In genomic region chr9:37575511-37575914, GRCh38 we compare ENCODE assay signal across 8 cellular contexts. TPM values are rescaled to one million over a fixed set of nuclear protein-coding genes. Genes with fewer than 3 reads are reported as not detected.
DNase-seq lines count a peak whose midpoint lies in the region; ATAC-seq and TF ChIP-seq lines count a peak whose summit lies in the region.

No MANE protein-coding gene starts in this region.

- peaks cover 2% of the 10 kb centered on the region for H3K27me3 Mint-ChIP-seq in nephron progenitor cell (ENCODE audit: low read depth, poor library complexity)

- H3K27ac ChIP-seq in HEK293 (ENCODE audit: extremely low read depth, low read depth, low read length): peak overlapping the region; percentile 46; the same call in 1 of the 2 replicates
- peak overlapping the region; percentile 82 to 89 for H3K27ac ChIP-seq in esophagus (ENCODE audit: low read depth in 2 of 2, low read length in 1 of 2)

- H3K4me1 ChIP-seq in HEK293 (ENCODE audit: control insufficient read depth, insufficient read depth, low read length) (peaks cover 5% of the 10 kb centered on the region; the same call in 1 of the 2 replicates), NT2/D1 (ENCODE audit: insufficient read depth, insufficient read length) (peaks cover 11% of the 10 kb centered on the region), esophagus (ENCODE audit: control insufficient read depth in 2 of 2, insufficient read depth in 2 of 2, low read length in 1 of 2) (no peaks in the 10 kb centered on the region)

- H3K4me3 ChIP-seq in HEK293 (ENCODE audit: low read depth, low read length) (peak overlapping the region; percentile 80), NT2/D1 (ENCODE audit: insufficient read length, low read depth) (peak overlapping the region; percentile 86), esophagus (ENCODE audit: low read depth in 1 of 2, low read length in 2 of 2) (peak overlapping the region; percentile 87 to 89)

- peak overlapping the region; percentile 92 for H3K27ac Mint-ChIP-seq in nephron progenitor cell

- no peak for DNase-seq in NT2/D1 (ENCODE audit: low read depth, low spot score)
- DNase-seq in nephron progenitor cell: no peak
- DNase-seq in stimulated activated CD4-positive, alpha-beta T cell treated with anti-CD3 and anti-CD28 coated beads, Interleukin-2, amount 100 ng/mL, for 24 hours: no peak
- no peak for DNase-seq in islet precursor cell
- DNase-seq in stimulated activated CD4-positive, alpha-beta T cell treated with anti-CD3 and anti-CD28 coated beads, Interleukin-4, amount 100 ng/mL, for 24 hours: no peak

- no peaks in the 10 kb centered on the region for H3K27me3 ChIP-seq in NT2/D1 (ENCODE audit: insufficient read depth, insufficient read length)
- H3K27me3 ChIP-seq in esophagus (ENCODE audit: control insufficient read depth in 1 of 2, insufficient read depth in 2 of 2, low read length in 2 of 2): no peaks in the 10 kb centered on the region

- H3K36me3 ChIP-seq in HEK293 (ENCODE audit: control insufficient read depth in 2 of 2, insufficient read depth in 1 of 2, low read length in 2 of 2) (peaks cover 0 to 12% of the 10 kb centered on the region in 2 experiments; a peak in 2 of 3 replicates), NT2/D1 (ENCODE audit: insufficient read depth, insufficient read length, low read length) (peaks cover 15% of the 10 kb centered on the region), esophagus (ENCODE audit: control insufficient read depth in 2 of 2, insufficient read depth in 2 of 2, low read length in 1 of 2) (peaks cover 0 to under 1% of the 10 kb centered on the region in 2 donors)

- CTCF ChIA-PET in HEK293 (lab: Yijun Ruan, JAX): interaction anchor here (0.6 to 1.7 kb wide), 6 partner anchors 14 to 211 kb away, joined by 3 to 7 read pairs (median 4); partner anchors contain the start of gene TOMM5

- POLR2A ChIA-PET in HEK293 (lab: Yijun Ruan, JAX): interaction anchor here (0.6 to 4.1 kb wide), 7 partner anchors 9 to 209 kb away, joined by 3 to 42 read pairs (median 8); partner anchors contain the start of genes EXOSC3, POLR1E, TOMM5 and ZBTB5

- peak overlapping the region; percentile 93 for H3K4me3 Mint-ChIP-seq in nephron progenitor cell

- H3K9me3 ChIP-seq in HEK293 (ENCODE audit: control insufficient read depth, insufficient read depth, low read depth, low read length) (no peaks in the 10 kb centered on the region), NT2/D1 (ENCODE audit: insufficient read depth, low read length) (no peaks in the 10 kb centered on the region), esophagus (ENCODE audit: control insufficient read depth in 2 of 2, insufficient read depth in 1 of 2, low read depth in 1 of 2, low read length in 1 of 2) (no peaks in the 10 kb centered on the region)

- H3K9ac ChIP-seq in NT2/D1 (ENCODE audit: insufficient read length, low read depth): peak overlapping the region; percentile 90

- peaks cover 18% of the 10 kb centered on the region for H3K36me3 Mint-ChIP-seq in nephron progenitor cell (ENCODE audit: low read depth)

- H3K4me1 Mint-ChIP-seq in nephron progenitor cell: peaks cover 54% of the 10 kb centered on the region

- no peaks in the 10 kb centered on the region for H3K9me3 Mint-ChIP-seq in nephron progenitor cell

- TF ChIP-seq CTCF in HEK293 (tag by site-specific recombination; IDR thresholded peaks at IDR 0.05) (no peak), nephron progenitor cell (IDR thresholded peaks at IDR 0.05) (no peak)

- WGBS in esophagus, 2 donors: 10 to 14% methylated on average over 5 of the region's 5 CpGs

- ATAC-seq in GM18499 (IDR thresholded peaks at IDR 0.05; ENCODE audit: insufficient read depth, unreplicated experiment): peak; percentile 45

TF ChIP-seq in HEK293, 187 proteins besides CTCF, POLR2A, EP300 and RAD21:
- TF ChIP-seq, protein P1, sequence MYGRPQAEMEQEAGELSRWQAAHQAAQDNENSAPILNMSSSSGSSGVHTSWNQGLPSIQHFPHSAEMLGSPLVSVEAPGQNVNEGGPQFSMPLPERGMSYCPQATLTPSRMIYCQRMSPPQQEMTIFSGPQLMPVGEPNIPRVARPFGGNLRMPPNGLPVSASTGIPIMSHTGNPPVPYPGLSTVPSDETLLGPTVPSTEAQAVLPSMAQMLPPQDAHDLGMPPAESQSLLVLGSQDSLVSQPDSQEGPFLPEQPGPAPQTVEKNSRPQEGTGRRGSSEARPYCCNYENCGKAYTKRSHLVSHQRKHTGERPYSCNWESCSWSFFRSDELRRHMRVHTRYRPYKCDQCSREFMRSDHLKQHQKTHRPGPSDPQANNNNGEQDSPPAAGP (tag by site-specific recombination; IDR thresholded peaks at IDR 0.05): no peak
- TF ChIP-seq, protein P2, sequence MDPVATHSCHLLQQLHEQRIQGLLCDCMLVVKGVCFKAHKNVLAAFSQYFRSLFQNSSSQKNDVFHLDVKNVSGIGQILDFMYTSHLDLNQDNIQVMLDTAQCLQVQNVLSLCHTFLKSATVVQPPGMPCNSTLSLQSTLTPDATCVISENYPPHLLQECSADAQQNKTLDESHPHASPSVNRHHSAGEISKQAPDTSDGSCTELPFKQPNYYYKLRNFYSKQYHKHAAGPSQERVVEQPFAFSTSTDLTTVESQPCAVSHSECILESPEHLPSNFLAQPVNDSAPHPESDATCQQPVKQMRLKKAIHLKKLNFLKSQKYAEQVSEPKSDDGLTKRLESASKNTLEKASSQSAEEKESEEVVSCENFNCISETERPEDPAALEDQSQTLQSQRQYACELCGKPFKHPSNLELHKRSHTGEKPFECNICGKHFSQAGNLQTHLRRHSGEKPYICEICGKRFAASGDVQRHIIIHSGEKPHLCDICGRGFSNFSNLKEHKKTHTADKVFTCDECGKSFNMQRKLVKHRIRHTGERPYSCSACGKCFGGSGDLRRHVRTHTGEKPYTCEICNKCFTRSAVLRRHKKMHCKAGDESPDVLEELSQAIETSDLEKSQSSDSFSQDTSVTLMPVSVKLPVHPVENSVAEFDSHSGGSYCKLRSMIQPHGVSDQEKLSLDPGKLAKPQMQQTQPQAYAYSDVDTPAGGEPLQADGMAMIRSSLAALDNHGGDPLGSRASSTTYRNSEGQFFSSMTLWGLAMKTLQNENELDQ (tag by site-specific recombination; IDR thresholded peaks at IDR 0.05; ENCODE audit: low read depth): no peak
- TF ChIP-seq ZNF768 (tag by site-specific recombination; IDR thresholded peaks at IDR 0.05): no peak
- TF ChIP-seq ZNF433 (tag by site-specific recombination; IDR thresholded peaks at IDR 0.05; ENCODE audit: low read depth): no peak
- no peak for TF ChIP-seq REPIN1 (tag by site-specific recombination; IDR thresholded peaks at IDR 0.05; ENCODE audit: low read depth)
- TF ChIP-seq ZBTB48 (tag by site-specific recombination; IDR thresholded peaks at IDR 0.05): no peak
- TF ChIP-seq ZNF777 (tag by site-specific recombination; IDR thresholded peaks at IDR 0.05; ENCODE audit: borderline replicate concordance): no peak
- TF ChIP-seq ZNF670 (tag by site-specific recombination; IDR thresholded peaks at IDR 0.05; ENCODE audit: low read depth): no peak
- TF ChIP-seq ZNF114 (tag by site-specific recombination; IDR thresholded peaks at IDR 0.05): no peak
- no peak for TF ChIP-seq ZSCAN30 (tag by site-specific recombination; IDR thresholded peaks at IDR 0.05)
- no peak for TF ChIP-seq FEZF1 (tag by site-specific recombination; IDR thresholded peaks at IDR 0.05)
- TF ChIP-seq KLF8 (tag by site-specific recombination; IDR thresholded peaks at IDR 0.05): no peak
- no peak for TF ChIP-seq SP7 (tag by site-specific recombination; IDR thresholded peaks at IDR 0.05)
- TF ChIP-seq BCL11B (tag by site-specific recombination; IDR thresholded peaks at IDR 0.05; ENCODE audit: low read depth): no peak
- TF ChIP-seq ZNF658 (tag by site-specific recombination; IDR thresholded peaks at IDR 0.05): no peak
- TF ChIP-seq ZNF558 (tag by site-specific recombination; IDR thresholded peaks at IDR 0.05): no peak
- no peak for TF ChIP-seq ZNF221 (tag by site-specific recombination; IDR thresholded peaks at IDR 0.05; ENCODE audit: borderline replicate concordance)
- TF ChIP-seq, protein P3, sequence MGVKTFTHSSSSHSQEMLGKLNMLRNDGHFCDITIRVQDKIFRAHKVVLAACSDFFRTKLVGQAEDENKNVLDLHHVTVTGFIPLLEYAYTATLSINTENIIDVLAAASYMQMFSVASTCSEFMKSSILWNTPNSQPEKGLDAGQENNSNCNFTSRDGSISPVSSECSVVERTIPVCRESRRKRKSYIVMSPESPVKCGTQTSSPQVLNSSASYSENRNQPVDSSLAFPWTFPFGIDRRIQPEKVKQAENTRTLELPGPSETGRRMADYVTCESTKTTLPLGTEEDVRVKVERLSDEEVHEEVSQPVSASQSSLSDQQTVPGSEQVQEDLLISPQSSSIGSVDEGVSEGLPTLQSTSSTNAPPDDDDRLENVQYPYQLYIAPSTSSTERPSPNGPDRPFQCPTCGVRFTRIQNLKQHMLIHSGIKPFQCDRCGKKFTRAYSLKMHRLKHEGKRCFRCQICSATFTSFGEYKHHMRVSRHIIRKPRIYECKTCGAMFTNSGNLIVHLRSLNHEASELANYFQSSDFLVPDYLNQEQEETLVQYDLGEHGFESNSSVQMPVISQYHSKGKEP (tag by site-specific recombination; IDR thresholded peaks at IDR 0.05): no peak
- no peak for TF ChIP-seq ZNF248 (tag by site-specific recombination; IDR thresholded peaks at IDR 0.05)
TF ChIP-seq in HEK293: peak in this region for 0.

RNA-seq across cellular contexts. Expression of gene FBXO10, which starts 0.7 kb away (rescaled TPM):
- polyA plus RNA-seq in esophagus: 1 to 10 TPM; 2.1 to 3.0 TPM

RNA-seq across cellular contexts. Expression of gene TOMM5, which starts 16.9 kb away (rescaled TPM):
- polyA plus RNA-seq in esophagus: 100 to 1,000 TPM in 1 of 2 donors, 10 to 100 TPM in 1; 93.3 to 113 TPM
